Comparison of ENCODE assay signal across 1 cellular context in genomic region chr10:88194041-88194887, GRCh38.
TF ChIP-seq lines count a peak whose summit lies in the region.

No MANE protein-coding gene starts in this region.

TF ChIP-seq in GM12878, 131 proteins besides CTCF, POLR2A, EP300 and RAD21 (continued from another document):
- TF ChIP-seq PBX3 (IDR thresholded peaks at IDR 0.05; ENCODE audit: insufficient replicate concordance, low read depth, low read length), result no peak
